8 cellular contexts compared by ENCODE assay signal in genomic region chr15:60179786-60180391, GRCh38.
DNase-seq lines count a peak whose midpoint lies in the region; ATAC-seq and TF ChIP-seq lines count a peak whose summit lies in the region.

No MANE protein-coding gene starts in this region.

- intact Hi-C loops in CD4-positive, alpha-beta memory T cell (cut with micrococcal nuclease), result loop anchor here (1.0 to 10.0 kb wide), 6 partner anchors 147 to 489 kb away; no protein-coding TSS in a partner anchor

- peaks cover 8 to 18% of the 10 kb centered on the region in 2 donors for H3K27me3 Mint-ChIP-seq in CD4-positive, alpha-beta memory T cell
- peaks cover 6 to 21% (median 7%) of the 10 kb centered on the region in 3 donors for H3K27me3 Mint-ChIP-seq in immature natural killer cell (ENCODE audit: low read depth in 3 of 3)

- H3K4me3 ChIP-seq in CD4-positive, alpha-beta memory T cell (ENCODE audit: low read length in 2 of 2), result no peak overlapping the region
- no peak overlapping the region for H3K4me3 ChIP-seq in adipocyte (ENCODE audit: low read length)
- no peak overlapping the region for H3K4me3 ChIP-seq in suprapubic skin

- no peaks in the 10 kb centered on the region for H3K9me3 ChIP-seq in CD4-positive, alpha-beta memory T cell (ENCODE audit: control insufficient read depth in 1 of 2, low read length in 2 of 2)
- no peaks in the 10 kb centered on the region for H3K9me3 ChIP-seq in adipocyte (ENCODE audit: control insufficient read depth, low read length)
- no peaks in the 10 kb centered on the region for H3K9me3 ChIP-seq in suprapubic skin

- POLR2A ChIA-PET in CD4-positive, alpha-beta memory T cell (lab: Charles Lee; ENCODE audit: partially characterized antibody), result interaction anchor here (0.9 to 1.4 kb wide), 2 partner anchors 428 to 489 kb away, joined by 4 to 6 read pairs; no protein-coding TSS in a partner anchor

- in situ Hi-C loops in GM13976 (cut with MboI; ENCODE audit: low sequenced_read_pairs, unreplicated experiment), result no loop called here

- H3K4me3 Mint-ChIP-seq in CD4-positive, alpha-beta memory T cell, result no peak overlapping the region
- no peak overlapping the region for H3K4me3 Mint-ChIP-seq in immature natural killer cell

- ATAC-seq in HG03280 (IDR thresholded peaks at IDR 0.05; ENCODE audit: unreplicated experiment), result no peak

- no peaks in the 10 kb centered on the region for H3K4me1 Mint-ChIP-seq in CD4-positive, alpha-beta memory T cell
- H3K4me1 Mint-ChIP-seq in immature natural killer cell, result no peaks in the 10 kb centered on the region

- no peaks in the 10 kb centered on the region for H3K4me1 ChIP-seq in CD4-positive, alpha-beta memory T cell (ENCODE audit: insufficient read depth, low read length)
- H3K4me1 ChIP-seq in adipocyte (ENCODE audit: control insufficient read depth, insufficient read depth, low read length), result no peaks in the 10 kb centered on the region
- no peaks in the 10 kb centered on the region for H3K4me1 ChIP-seq in suprapubic skin

- no peaks in the 10 kb centered on the region for H3K36me3 Mint-ChIP-seq in CD4-positive, alpha-beta memory T cell
- H3K36me3 Mint-ChIP-seq in immature natural killer cell, result no peaks in the 10 kb centered on the region

- no peaks in the 10 kb centered on the region for H3K27me3 ChIP-seq in CD4-positive, alpha-beta memory T cell (ENCODE audit: insufficient read depth, low read length)
- H3K27me3 ChIP-seq in adipocyte (replicated peaks; ENCODE audit: control insufficient read depth, insufficient read depth, low read length) (peaks cover 27% of the 10 kb centered on the region), suprapubic skin (peaks cover 20% of the 10 kb centered on the region)

- H3K27ac Mint-ChIP-seq in CD4-positive, alpha-beta memory T cell, result no peak overlapping the region
- no peak overlapping the region for H3K27ac Mint-ChIP-seq in immature natural killer cell

- no peaks in the 10 kb centered on the region for H3K36me3 ChIP-seq in CD4-positive, alpha-beta memory T cell (ENCODE audit: insufficient read depth, low read length)
- H3K36me3 ChIP-seq in adipocyte (ENCODE audit: control insufficient read depth, insufficient read depth, low read length, severe bottlenecking), result no peaks in the 10 kb centered on the region
- no peaks in the 10 kb centered on the region for H3K36me3 ChIP-seq in suprapubic skin

- TF ChIP-seq CTCF in GM13976 (IDR thresholded peaks at IDR 0.05; ENCODE audit: borderline replicate concordance, control extremely low read depth, extremely low read depth, insufficient read depth, missing control alignments) (peak; percentile 63), suprapubic skin (IDR thresholded peaks at IDR 0.05) (peak; percentile 56 to 72)

- no peak for TF ChIP-seq POLR2A in suprapubic skin (IDR thresholded peaks at IDR 0.05)

- TF ChIP-seq EP300 in suprapubic skin (IDR thresholded peaks at IDR 0.05), result no peak

- 69% methylated on average over 2 of the region's 2 CpGs for WGBS in suprapubic skin

- peaks cover 0 to 1% (median 0%) of the 10 kb centered on the region in 8 donors for H3K9me3 Mint-ChIP-seq in CD4-positive, alpha-beta memory T cell
- H3K9me3 Mint-ChIP-seq in immature natural killer cell, result no peaks in the 10 kb centered on the region

- H3K27ac ChIP-seq in CD4-positive, alpha-beta memory T cell (ENCODE audit: low read depth, low read length), result no peak overlapping the region
- no peak overlapping the region for H3K27ac ChIP-seq in suprapubic skin

- no peak overlapping the region for H3K9ac ChIP-seq in adipocyte (ENCODE audit: low read length)

- peak; percentile 35 to 51 (median 45) for DNase-seq in CD4-positive, alpha-beta memory T cell
- DNase-seq in GM13976 (ENCODE audit: low spot score) (peak; percentile 38), NCI-H69 (lab: John Stamatoyannopoulos, UW) (peak; percentile 71), adipocyte (ENCODE audit: low read depth) (peak; percentile 77), immature natural killer cell (peak; percentile 17 to 33 (median 30)), suprapubic skin (ENCODE audit: low spot score in 2 of 2) (no peak), cerebellum (ENCODE audit: low spot score) (no peak)

- CTCF ChIA-PET in CD4-positive, alpha-beta memory T cell (lab: Charles Lee; ENCODE audit: partially characterized antibody), result interaction anchor here (0.8 to 6.7 kb wide), 20 partner anchors 9 to 488 kb away, joined by 3 to 76 read pairs (median 4); no protein-coding TSS in a partner anchor

Comparison
In these comparisons a context has a peak if more than half of its experiments do, and no peak if none do; other contexts are left out.
1. DNase-seq: peak in CD4-positive, alpha-beta memory T cell (5 of 5), GM13976 (single experiment), NCI-H69 (single experiment), adipocyte (single experiment) and immature natural killer cell (3 of 3); none in suprapubic skin (0 of 2) and cerebellum (single experiment).